ENCODE assay signal across 1 cellular context in the genomic region with DNA sequence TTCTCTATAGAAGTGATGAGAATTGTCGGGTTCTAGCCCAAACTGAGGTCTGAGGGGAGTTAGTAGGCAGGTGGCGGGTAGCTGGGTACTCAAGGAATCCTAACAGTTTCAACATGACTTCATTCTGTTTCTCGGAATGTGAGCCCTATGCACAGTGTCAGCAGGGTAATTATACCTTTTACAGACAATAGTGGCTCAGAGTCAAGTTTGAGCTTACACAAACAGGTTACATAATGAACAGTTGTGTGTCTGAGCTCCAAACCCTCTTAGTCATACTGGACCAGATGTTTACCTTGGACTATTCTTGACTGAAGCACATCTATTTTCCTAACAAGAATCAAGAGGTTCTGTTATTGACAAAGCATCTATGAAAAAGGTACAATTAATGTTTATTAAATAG.
TF ChIP-seq lines count a peak whose summit lies in the region.

No MANE protein-coding gene starts in this region.

TF ChIP-seq in endothelial cell of umbilical vein, 7 proteins besides CTCF, POLR2A, EP300 and RAD21 (continued from another document):
- TF ChIP-seq, protein P1, sequence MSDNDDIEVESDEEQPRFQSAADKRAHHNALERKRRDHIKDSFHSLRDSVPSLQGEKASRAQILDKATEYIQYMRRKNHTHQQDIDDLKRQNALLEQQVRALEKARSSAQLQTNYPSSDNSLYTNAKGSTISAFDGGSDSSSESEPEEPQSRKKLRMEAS (IDR thresholded peaks at IDR 0.05; ENCODE audit: insufficient read depth, insufficient read length) = no peak
- TF ChIP-seq EZH2 (IDR thresholded peaks at IDR 0.05; ENCODE audit: borderline replicate concordance, low read depth, low read length, severe bottlenecking) (no peak), GATA2 (IDR thresholded peaks at IDR 0.05; ENCODE audit: insufficient read depth, insufficient read length, low read depth, low read length) (no peak)
TF ChIP-seq in endothelial cell of umbilical vein: peak in this region for 0.
